ENCODE assay signal across 8 cellular contexts in genomic region chr15:76337047-76337738, GRCh38. TPM values are rescaled to one million over a fixed set of nuclear protein-coding genes. Genes with fewer than 3 reads are reported as not detected.
A peak's percentile ranks its signal among the peaks of the same experiment; 100 is the strongest.
DNase-seq lines count a peak whose midpoint lies in the region; ATAC-seq and TF ChIP-seq lines count a peak whose summit lies in the region.

No MANE protein-coding gene starts in this region.

- H3K4me1 ChIP-seq in H9 (ENCODE audit: insufficient read depth, low read length) (peaks cover 3% of the 10 kb centered on the region; the same call in 1 of the 2 replicates), PC-9 (replicated peaks; ENCODE audit: insufficient read depth) (no peaks in the 10 kb centered on the region)

- H2BK20ac ChIP-seq in H9 (ENCODE audit: low read depth, low read length, poor library complexity, severe bottlenecking) = no peak overlapping the region

- H4K91ac ChIP-seq in H9 (ENCODE audit: insufficient read length, low read depth, low read length) = no peak overlapping the region

- no peak overlapping the region for H2BK5ac ChIP-seq in H9 (ENCODE audit: insufficient read length, low read length)

- no peak overlapping the region for H3K23ac ChIP-seq in H9 (ENCODE audit: insufficient read length, low read depth, low read length)

- DNase-seq in AG04449 (ENCODE audit: low read depth, low spot score) (no peak), H9 (no peak), left kidney (ENCODE audit: low read depth, low spot score) (peak; percentile 75), PC-9 (no peak), hippocampal formation (lab: John Stamatoyannopoulos, UW) (no peak), NCI-H146 (lab: John Stamatoyannopoulos, UW) (no peak)
- DNase-seq in T-helper 2 cell treated with Interferon-gamma antibody and Interleukin-4, amounts not matched to agents 5 μg/mL and 100 μg/mL, for 36 hours (ENCODE audit: low spot score) = no peak

- CTCF ChIA-PET in AG04449 (lab: Yijun Ruan, JAX) = interaction anchor here (1.4 kb wide), 2 partner anchors 10 to 149 kb away, joined by 3 to 4 read pairs; no protein-coding TSS in a partner anchor
- CTCF ChIA-PET in PC-9 (lab: Charles Lee) = no interaction called here

- no peaks in the 10 kb centered on the region for H3F3A ChIP-seq in PC-9 (ENCODE audit: insufficient read depth, low read depth)

- H3K4me2 ChIP-seq in H9 (ENCODE audit: insufficient read depth, insufficient read length, low read length) (peak overlapping the region; percentile 92), PC-9 (no peak overlapping the region)

- H3K27ac Mint-ChIP-seq in H9 = no peak overlapping the region
- H3K27ac Mint-ChIP-seq in T-helper 2 cell treated with Interferon-gamma antibody and Interleukin-4, amounts not matched to agents 5 μg/mL and 100 μg/mL, for 36 hours = peak overlapping the region; percentile 70

- H2AFZ ChIP-seq in H9 (ENCODE audit: low read length) (no peak overlapping the region), PC-9 (no peak overlapping the region)

- H3K9ac ChIP-seq in H9 (ENCODE audit: extremely low read depth, insufficient read length, low read length) = no peak overlapping the region

- WGBS in H9 (ENCODE audit: extremely low coverage, insufficient read length, low lambda C conversion rate) = no CpG with 5 or more reads among the region's 28 CpGs

- H3K79me2 ChIP-seq in H9 (ENCODE audit: insufficient read depth, low read length) (no peaks in the 10 kb centered on the region), PC-9 (ENCODE audit: low read depth) (no peaks in the 10 kb centered on the region)

- H3K4ac ChIP-seq in H9 (ENCODE audit: low read depth, low read length) = no peak overlapping the region

- no peak overlapping the region for H3K56ac ChIP-seq in H9 (ENCODE audit: insufficient read length, low read depth, low read length)

- TF ChIP-seq CTCF in AG04449 (IDR thresholded peaks at IDR 0.05; ENCODE audit: insufficient read depth, low read length, missing control alignments) (no peak), H9 (conservative IDR thresholded peaks at IDR 0.05) (no peak), PC-9 (conservative IDR thresholded peaks at IDR 0.05) (no peak)

- H3K27ac ChIP-seq in H9 (ENCODE audit: insufficient read length, low read depth, low read length) (no peak overlapping the region), PC-9 (no peak overlapping the region)

- ATAC-seq in HG03045 (IDR thresholded peaks at IDR 0.05; ENCODE audit: unreplicated experiment) = no peak

- H3K9me2 ChIP-seq in PC-9 (ENCODE audit: insufficient read depth) = no peaks in the 10 kb centered on the region

- no peak overlapping the region for H3K14ac ChIP-seq in H9 (ENCODE audit: insufficient read depth, low read length)

- no peak overlapping the region for H3T11ph ChIP-seq in H9 (ENCODE audit: low read length)

- H3K18ac ChIP-seq in H9 (ENCODE audit: insufficient read length, low read depth, low read length) = peak overlapping the region; percentile 63

- POLR2A ChIA-PET in AG04449 (lab: Yijun Ruan, JAX) (interaction anchor here (2.3 kb wide), 1 partner anchor 9 kb away, joined by 16 read pairs; no protein-coding TSS in a partner anchor), PC-9 (lab: Charles Lee; ENCODE audit: unreplicated experiment) (no interaction called here)

- no peaks in the 10 kb centered on the region for H3K36me3 ChIP-seq in PC-9 (ENCODE audit: low read depth)

- H3K9me3 ChIP-seq in H9 (ENCODE audit: control insufficient read depth, low read depth, low read length) (no peaks in the 10 kb centered on the region), PC-9 (ENCODE audit: insufficient read depth, low read depth) (no peaks in the 10 kb centered on the region)

- H2BK15ac ChIP-seq in H9 (ENCODE audit: low read depth, low read length) = no peak overlapping the region

- H3K4me1 Mint-ChIP-seq in H9 = peaks cover 30 to 54% of the 10 kb centered on the region in 2 experiments
- H3K4me1 Mint-ChIP-seq in T-helper 2 cell treated with Interferon-gamma antibody and Interleukin-4, amounts not matched to agents 5 μg/mL and 100 μg/mL, for 36 hours (ENCODE audit: low read depth) = peaks cover 36% of the 10 kb centered on the region

- BruUV-seq in PC-9 (replicated peaks; lab: Mats Ljungman, UMichigan) = no TSS peak

- H3K27me3 ChIP-seq in H9 (ENCODE audit: insufficient read depth, low read length) = peaks cover 54% of the 10 kb centered on the region
- H3K27me3 ChIP-seq in PC-9 (ENCODE audit: insufficient read depth, low read depth) = no peaks in the 10 kb centered on the region

- no peak overlapping the region for H2BK12ac ChIP-seq in H9 (ENCODE audit: insufficient read length, low read depth, low read length)

- no peaks in the 10 kb centered on the region for H3K79me1 ChIP-seq in H9 (ENCODE audit: insufficient read depth, low read depth, low read length, poor library complexity, severe bottlenecking)

- H3K4me3 ChIP-seq in AG04449 (ENCODE audit: low read depth, low read length) (peak overlapping the region; percentile 62), PC-9 (no peak overlapping the region)

- peaks cover 14% of the 10 kb centered on the region for H3K23me2 ChIP-seq in H9 (ENCODE audit: insufficient read length, low read depth, low read length, poor library complexity, severe bottlenecking)

- peaks cover 99% of the 10 kb centered on the region for H3K27me3 Mint-ChIP-seq in H9 (ENCODE audit: low read depth)
- peaks cover 62% of the 10 kb centered on the region for H3K27me3 Mint-ChIP-seq in T-helper 2 cell treated with Interferon-gamma antibody and Interleukin-4, amounts not matched to agents 5 μg/mL and 100 μg/mL, for 36 hours (ENCODE audit: low read depth)

- peak overlapping the region; percentile 65 to 84 for H3K4me3 Mint-ChIP-seq in H9
- peak overlapping the region; percentile 95 for H3K4me3 Mint-ChIP-seq in T-helper 2 cell treated with Interferon-gamma antibody and Interleukin-4, amounts not matched to agents 5 μg/mL and 100 μg/mL, for 36 hours

- H4K5ac ChIP-seq in H9 (ENCODE audit: insufficient read length, low read depth, low read length) = no peak overlapping the region

- intact Hi-C loops in PC-9 (cut with micrococcal nuclease; ENCODE audit: unreplicated experiment) = no loop called here

- H2AK5ac ChIP-seq in H9 (ENCODE audit: insufficient read length, low read length) = no peak overlapping the region

- peaks cover 0 to 2% (median 0%) of the 10 kb centered on the region in 3 experiments; a peak in 1 of 7 replicates for H3K36me3 Mint-ChIP-seq in H9 (ENCODE audit: insufficient read depth in 1 of 3, low read depth in 3 of 3)
- H3K36me3 Mint-ChIP-seq in T-helper 2 cell treated with Interferon-gamma antibody and Interleukin-4, amounts not matched to agents 5 μg/mL and 100 μg/mL, for 36 hours (ENCODE audit: low read depth) = peaks cover 13% of the 10 kb centered on the region

- no peaks in the 10 kb centered on the region for H4K20me1 ChIP-seq in H9 (ENCODE audit: control insufficient read depth, insufficient read depth, insufficient read length)
- H4K20me1 ChIP-seq in PC-9 (ENCODE audit: insufficient read depth) = no peaks in the 10 kb centered on the region

- no peak overlapping the region for H2BK120ac ChIP-seq in H9 (ENCODE audit: low read depth, low read length, poor library complexity, severe bottlenecking)

- no peak overlapping the region for H4K8ac ChIP-seq in H9 (replicated peaks; ENCODE audit: insufficient read length, low read depth, low read length)

- peaks cover 5 to 24% of the 10 kb centered on the region in 2 experiments; a peak in 4 of 5 replicates for H3K9me3 Mint-ChIP-seq in H9
- H3K9me3 Mint-ChIP-seq in T-helper 2 cell treated with Interferon-gamma antibody and Interleukin-4, amounts not matched to agents 5 μg/mL and 100 μg/mL, for 36 hours = no peaks in the 10 kb centered on the region

RNA-seq across cellular contexts. Expression of gene ISL2, which starts 0.6 kb away (rescaled TPM):
- total RNA-seq in H9 (2021) (0.15 and 0.33 TPM in 2 replicates), PC-9 (2021) (0.24 and 0.63 TPM in 2 replicates)

RNA-seq across cellular contexts. Expression of gene ETFA, which starts 25.9 kb away (rescaled TPM):
- 94.2 and 109 TPM in 2 replicates for total RNA-seq in H9 (2021)
- total RNA-seq in PC-9 (2021) = 158 and 187 TPM in 2 replicates
